1 cellular context compared by ENCODE assay signal in the genomic region with DNA sequence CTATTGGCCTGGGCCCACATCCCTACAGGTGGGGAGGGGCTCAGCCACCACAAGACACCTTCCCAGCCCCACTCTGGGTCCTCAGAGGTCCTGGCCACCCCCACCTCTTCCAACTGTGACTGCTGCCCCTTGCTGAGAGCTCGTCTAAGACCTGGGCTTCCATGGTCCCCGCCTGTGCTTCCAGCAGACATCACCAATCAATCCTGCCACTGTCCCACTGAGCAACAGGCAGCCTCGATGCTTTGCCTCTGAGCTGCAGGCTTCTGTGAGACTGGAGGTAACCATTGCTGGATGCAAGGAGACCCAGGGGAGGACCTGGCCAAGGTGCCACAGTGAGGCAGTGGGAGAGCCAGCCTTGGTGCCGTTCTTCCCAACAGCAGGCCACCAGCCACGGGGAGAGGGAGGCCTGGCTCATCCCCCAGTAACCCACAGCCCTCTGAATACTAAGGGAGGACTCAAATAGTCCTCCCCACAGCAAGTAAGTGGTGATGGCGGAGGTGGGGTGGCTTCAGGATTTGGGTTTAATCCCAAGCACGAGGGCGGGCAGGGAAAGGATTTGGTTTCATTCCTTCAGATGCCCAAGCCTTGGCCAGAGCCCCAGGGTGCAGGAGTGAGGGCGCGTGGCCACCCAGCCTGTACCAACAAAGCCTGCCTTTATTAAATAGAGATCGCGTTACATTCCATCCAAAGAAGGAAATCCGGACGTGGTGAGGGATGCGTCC.
TF ChIP-seq lines count a peak whose summit lies in the region.

No MANE protein-coding gene starts in this region.

TF ChIP-seq in GM12878, 131 proteins besides CTCF, POLR2A, EP300 and RAD21:
- TF ChIP-seq TARDBP (IDR thresholded peaks at IDR 0.05; ENCODE audit: borderline replicate concordance): no peak
- 0 out of 2 replicates have a peak, but pooled peaks have one; percentile 35 for TF ChIP-seq MLLT1 (IDR thresholded peaks at IDR 0.05)
- no peak for TF ChIP-seq TBL1XR1 (IDR thresholded peaks at IDR 0.05; ENCODE audit: low read depth, low read length)
- no peak for TF ChIP-seq ATF7 (IDR thresholded peaks at IDR 0.05; ENCODE audit: low read depth)
- TF ChIP-seq, protein P1, sequence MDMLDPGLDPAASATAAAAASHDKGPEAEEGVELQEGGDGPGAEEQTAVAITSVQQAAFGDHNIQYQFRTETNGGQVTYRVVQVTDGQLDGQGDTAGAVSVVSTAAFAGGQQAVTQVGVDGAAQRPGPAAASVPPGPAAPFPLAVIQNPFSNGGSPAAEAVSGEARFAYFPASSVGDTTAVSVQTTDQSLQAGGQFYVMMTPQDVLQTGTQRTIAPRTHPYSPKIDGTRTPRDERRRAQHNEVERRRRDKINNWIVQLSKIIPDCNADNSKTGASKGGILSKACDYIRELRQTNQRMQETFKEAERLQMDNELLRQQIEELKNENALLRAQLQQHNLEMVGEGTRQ (IDR thresholded peaks at IDR 0.05; ENCODE audit: borderline replicate concordance, low read depth, low read length): no peak
